Comparison of ENCODE assay signal across 8 cellular contexts in the genomic region with DNA sequence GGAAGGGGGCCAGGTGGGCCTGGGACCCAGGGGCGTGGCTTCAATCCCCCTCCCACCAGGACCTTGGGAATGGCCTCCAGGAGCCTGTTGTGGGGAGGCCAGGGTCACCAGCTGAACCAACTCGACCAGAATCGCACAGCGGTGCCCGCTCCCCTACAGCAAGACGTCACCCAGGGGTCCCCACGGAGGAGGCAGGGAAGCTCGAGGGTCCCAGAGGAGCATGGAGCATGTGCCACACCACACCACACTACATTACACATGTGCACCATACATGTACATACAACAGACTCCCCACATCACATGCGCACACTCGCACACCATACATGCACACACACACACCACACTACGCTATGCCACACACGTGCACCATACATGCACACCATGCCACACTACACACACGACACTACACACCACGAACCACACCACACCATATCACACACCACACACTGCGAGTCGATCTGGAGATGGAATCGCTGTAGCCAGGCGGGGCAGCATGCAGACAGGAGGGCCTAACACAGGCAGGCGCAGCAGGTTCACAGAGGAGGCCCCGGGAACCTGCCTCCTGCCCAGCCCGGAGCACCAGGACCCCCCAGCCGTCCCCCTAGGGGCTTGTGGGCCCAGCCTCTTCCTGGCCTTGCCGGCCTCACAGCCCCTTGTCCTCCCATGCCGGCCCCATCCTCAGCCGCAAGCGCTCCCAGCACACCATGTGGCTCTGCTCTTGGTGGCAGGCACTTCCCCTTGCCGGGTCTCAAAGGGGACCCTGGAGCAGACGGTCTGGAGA. TPM values are rescaled to one million over a fixed set of nuclear protein-coding genes. Genes with fewer than 3 reads are reported as not detected.
DNase-seq lines count a peak whose midpoint lies in the region; ATAC-seq and TF ChIP-seq lines count a peak whose summit lies in the region.

No MANE protein-coding gene starts in this region.

- no peaks in the 10 kb centered on the region for H3K9me2 ChIP-seq in DOHH2 (replicated peaks; ENCODE audit: control insufficient read depth, low read length)

- peak overlapping the region; percentile 90 for H3K27ac Mint-ChIP-seq in activated T-helper 17 cell treated with anti-CD3 and anti-CD28 coated beads, Interleukin-2, amount 50 U/mL, for 72 hours

- H3K36me3 Mint-ChIP-seq in activated T-helper 17 cell treated with anti-CD3 and anti-CD28 coated beads, Interleukin-2, amount 50 U/mL, for 72 hours (ENCODE audit: low read depth) = peaks cover 78% of the 10 kb centered on the region

- H3K4me2 ChIP-seq in DOHH2 (ENCODE audit: low read length) = peak overlapping the region; percentile 68

- peak overlapping the region; percentile 96 for H3K4me3 Mint-ChIP-seq in activated T-helper 17 cell treated with anti-CD3 and anti-CD28 coated beads, Interleukin-2, amount 50 U/mL, for 72 hours

- peak; percentile 12 for ATAC-seq in HG02642 (IDR thresholded peaks at IDR 0.05; ENCODE audit: poor library complexity, unreplicated experiment)
- ATAC-seq in activated T-helper 17 cell treated with anti-CD3 and anti-CD28 coated beads, Interleukin-2, amount 50 U/mL, for 72 hours (replicated peaks) = peak; percentile 17
- no peak for ATAC-seq in HG03025 (IDR thresholded peaks at IDR 0.05; ENCODE audit: low FRiP score, unreplicated experiment)

- H4K20me1 ChIP-seq in DOHH2 (ENCODE audit: control insufficient read depth, insufficient read depth, low read depth, low read length) = no peaks in the 10 kb centered on the region

- no peak for TF ChIP-seq CTCF in DOHH2 (IDR thresholded peaks at IDR 0.05; ENCODE audit: low read depth, low read length, poor library complexity, severe bottlenecking)

- H3K27me3 Mint-ChIP-seq in activated T-helper 17 cell treated with anti-CD3 and anti-CD28 coated beads, Interleukin-2, amount 50 U/mL, for 72 hours = no peaks in the 10 kb centered on the region

- peaks cover 50% of the 10 kb centered on the region for H3K4me1 Mint-ChIP-seq in activated T-helper 17 cell treated with anti-CD3 and anti-CD28 coated beads, Interleukin-2, amount 50 U/mL, for 72 hours

- peak overlapping the region; percentile 67 for H3K4me3 ChIP-seq in DOHH2 (ENCODE audit: low read length)
- H3K4me3 ChIP-seq in muscle layer of duodenum (ENCODE audit: low read depth in 1 of 2, low read length in 2 of 2) = peak overlapping the region; percentile 32 to 52

- no peaks in the 10 kb centered on the region for H3K79me2 ChIP-seq in DOHH2 (ENCODE audit: control insufficient read depth, low read length)

- H3K27ac ChIP-seq in DOHH2 (ENCODE audit: low read depth, low read length) (no peak overlapping the region), muscle layer of duodenum (ENCODE audit: low read length) (no peak overlapping the region)

- H3F3A ChIP-seq in DOHH2 (ENCODE audit: control insufficient read depth, insufficient read depth) = peaks cover 10% of the 10 kb centered on the region

- DNase-seq in NCI-H2081 (lab: John Stamatoyannopoulos, UW) (no peak), HuH-7 (ENCODE audit: low spot score) (no peak), LoVo (ENCODE audit: low spot score) (no peak)

- peaks cover 83% of the 10 kb centered on the region for H3K27me3 ChIP-seq in DOHH2 (ENCODE audit: control insufficient read depth, low read length)
- H3K27me3 ChIP-seq in muscle layer of duodenum (ENCODE audit: low read depth, low read length) = no peaks in the 10 kb centered on the region

- H3K9me3 Mint-ChIP-seq in activated T-helper 17 cell treated with anti-CD3 and anti-CD28 coated beads, Interleukin-2, amount 50 U/mL, for 72 hours = no peaks in the 10 kb centered on the region

- H3K9me3 ChIP-seq in DOHH2 (ENCODE audit: control insufficient read depth, insufficient read depth, low read length) (no peaks in the 10 kb centered on the region), muscle layer of duodenum (ENCODE audit: control insufficient read depth in 1 of 2, low read length in 2 of 2) (no peaks in the 10 kb centered on the region)

- no peaks in the 10 kb centered on the region for H3K36me3 ChIP-seq in DOHH2 (ENCODE audit: control insufficient read depth, low read length)
- H3K36me3 ChIP-seq in muscle layer of duodenum (ENCODE audit: control insufficient read depth in 1 of 2, insufficient read depth in 2 of 2, low read length in 2 of 2) = no peaks in the 10 kb centered on the region

- H3K4me1 ChIP-seq in DOHH2 (ENCODE audit: control insufficient read depth, low read length) (peaks cover 36% of the 10 kb centered on the region), muscle layer of duodenum (ENCODE audit: control insufficient read depth in 1 of 2, insufficient read depth in 2 of 2, low read length in 2 of 2) (no peaks in the 10 kb centered on the region)

RNA-seq across cellular contexts. Expression of gene ITGB2, which starts 0.6 kb away (rescaled TPM):
- 100 to 1,000 TPM; 240 to 302 TPM for total RNA-seq in activated T-helper 17 cell treated with anti-CD3 and anti-CD28 coated beads, Interleukin-2, amount 50 U/mL, for 72 hours

RNA-seq across cellular contexts. Expression of gene SLX9, which starts 19.7 kb away (rescaled TPM):
- total RNA-seq in activated T-helper 17 cell treated with anti-CD3 and anti-CD28 coated beads, Interleukin-2, amount 50 U/mL, for 72 hours = 10 to 100 TPM; 28.6 to 56.7 TPM

RNA-seq across cellular contexts. Expression of gene PTTG1IP, which starts 46.6 kb away (rescaled TPM):
- total RNA-seq in activated T-helper 17 cell treated with anti-CD3 and anti-CD28 coated beads, Interleukin-2, amount 50 U/mL, for 72 hours = 10 to 100 TPM; 76.5 to 78.8 TPM
